ENCODE assay signal across 1 cellular context in genomic region chr16:77414752-77415231, GRCh38.
TF ChIP-seq lines count a peak whose summit lies in the region.

No MANE protein-coding gene starts in this region.

TF ChIP-seq in HEK293, 187 proteins besides CTCF, POLR2A, EP300 and RAD21 (continued from another document and continues in another):
- TF ChIP-seq, protein P1, sequence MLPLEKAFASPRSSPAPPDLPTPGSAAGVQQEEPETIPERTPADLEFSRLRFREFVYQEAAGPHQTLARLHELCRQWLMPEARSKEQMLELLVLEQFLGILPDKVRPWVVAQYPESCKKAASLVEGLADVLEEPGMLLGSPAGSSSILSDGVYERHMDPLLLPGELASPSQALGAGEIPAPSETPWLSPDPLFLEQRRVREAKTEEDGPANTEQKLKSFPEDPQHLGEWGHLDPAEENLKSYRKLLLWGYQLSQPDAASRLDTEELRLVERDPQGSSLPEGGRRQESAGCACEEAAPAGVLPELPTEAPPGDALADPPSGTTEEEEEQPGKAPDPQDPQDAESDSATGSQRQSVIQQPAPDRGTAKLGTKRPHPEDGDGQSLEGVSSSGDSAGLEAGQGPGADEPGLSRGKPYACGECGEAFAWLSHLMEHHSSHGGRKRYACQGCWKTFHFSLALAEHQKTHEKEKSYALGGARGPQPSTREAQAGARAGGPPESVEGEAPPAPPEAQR (tag by site-specific recombination; IDR thresholded peaks at IDR 0.05), result no peak
- TF ChIP-seq ZNF626 (tag by site-specific recombination; IDR thresholded peaks at IDR 0.05) (no peak), ZNF76 (tag by site-specific recombination; IDR thresholded peaks at IDR 0.05; ENCODE audit: borderline replicate concordance, low read depth) (peak; percentile 26; the same call in 1 of the 2 replicates), OVOL3 (tag by site-specific recombination; IDR thresholded peaks at IDR 0.05) (peak; percentile 81), GLI2 (tag by site-specific recombination; IDR thresholded peaks at IDR 0.05; ENCODE audit: borderline replicate concordance, low read depth) (peak; percentile 71; the same call in 1 of the 2 replicates), ZNF184 (tag by site-specific recombination; IDR thresholded peaks at IDR 0.05) (no peak; the same call in 1 of the 2 replicates), ZNF830 (tag by site-specific recombination; IDR thresholded peaks at IDR 0.05; ENCODE audit: low read depth) (no peak), ZNF513 (tag by site-specific recombination; IDR thresholded peaks at IDR 0.05) (no peak; the same call in 1 of the 2 replicates), ZNF423 (tag by site-specific recombination; IDR thresholded peaks at IDR 0.05) (no peak), ZNF266 (tag by site-specific recombination; IDR thresholded peaks at IDR 0.05; ENCODE audit: low read depth) (no peak), ZNF701 (tag by site-specific recombination; IDR thresholded peaks at IDR 0.05) (no peak), ZNF335 (tag by site-specific recombination; conservative IDR thresholded peaks at IDR 0.05) (peak; percentile 28; the same call in 1 of the 2 replicates), ZNF791 (tag by site-specific recombination; IDR thresholded peaks at IDR 0.05) (no peak; the same call in 1 of the 2 replicates), KLF9 (tag by site-specific recombination; IDR thresholded peaks at IDR 0.05; ENCODE audit: low read depth) (no peak), ZNF610 (tag by site-specific recombination; IDR thresholded peaks at IDR 0.05; ENCODE audit: borderline replicate concordance) (no peak), OSR2 (tag by site-specific recombination; IDR thresholded peaks at IDR 0.05) (peak; percentile 83), ZNF639 (tag by site-specific recombination; IDR thresholded peaks at IDR 0.05) (peak; percentile 86), ZNF692 (tag by site-specific recombination; IDR thresholded peaks at IDR 0.05) (peak; percentile 98), HOXC10 (CRISPR knock-in tag; IDR thresholded peaks at IDR 0.05) (no peak), ZNF112 (tag by site-specific recombination; IDR thresholded peaks at IDR 0.05) (no peak), YY2 (tag by site-specific recombination; IDR thresholded peaks at IDR 0.05) (no peak; the same call in none of the 2 replicates), KLF17 (tag by site-specific recombination; IDR thresholded peaks at IDR 0.05) (no peak), ZNF362 (tag by site-specific recombination; IDR thresholded peaks at IDR 0.05) (no peak), ZNF777 (tag by site-specific recombination; IDR thresholded peaks at IDR 0.05; ENCODE audit: borderline replicate concordance) (no peak), RBAK (tag by site-specific recombination; IDR thresholded peaks at IDR 0.05) (no peak), ZNF354C (tag by site-specific recombination; IDR thresholded peaks at IDR 0.05; ENCODE audit: borderline replicate concordance, low read depth) (no peak), ZNF518A (tag by site-specific recombination; conservative IDR thresholded peaks at IDR 0.05; ENCODE audit: low read depth) (peak; percentile 52; the same call in 1 of the 2 replicates), ZNF600 (tag by site-specific recombination; IDR thresholded peaks at IDR 0.05) (no peak), ZNF473 (tag by site-specific recombination; IDR thresholded peaks at IDR 0.05) (no peak), ZNF654 (tag by site-specific recombination; IDR thresholded peaks at IDR 0.05; ENCODE audit: low read depth) (no peak), ZNF302 (tag by site-specific recombination; IDR thresholded peaks at IDR 0.05; ENCODE audit: low read depth) (no peak), PATZ1 (tag by site-specific recombination; IDR thresholded peaks at IDR 0.05) (peak; percentile 28; the same call in 1 of the 2 replicates), ZNF132 (tag by site-specific recombination; IDR thresholded peaks at IDR 0.05; ENCODE audit: borderline replicate concordance) (no peak), SP2 (tag by site-specific recombination; IDR thresholded peaks at IDR 0.05) (no peak), ZNF670 (tag by site-specific recombination; IDR thresholded peaks at IDR 0.05; ENCODE audit: low read depth) (no peak)
- TF ChIP-seq, protein P2, sequence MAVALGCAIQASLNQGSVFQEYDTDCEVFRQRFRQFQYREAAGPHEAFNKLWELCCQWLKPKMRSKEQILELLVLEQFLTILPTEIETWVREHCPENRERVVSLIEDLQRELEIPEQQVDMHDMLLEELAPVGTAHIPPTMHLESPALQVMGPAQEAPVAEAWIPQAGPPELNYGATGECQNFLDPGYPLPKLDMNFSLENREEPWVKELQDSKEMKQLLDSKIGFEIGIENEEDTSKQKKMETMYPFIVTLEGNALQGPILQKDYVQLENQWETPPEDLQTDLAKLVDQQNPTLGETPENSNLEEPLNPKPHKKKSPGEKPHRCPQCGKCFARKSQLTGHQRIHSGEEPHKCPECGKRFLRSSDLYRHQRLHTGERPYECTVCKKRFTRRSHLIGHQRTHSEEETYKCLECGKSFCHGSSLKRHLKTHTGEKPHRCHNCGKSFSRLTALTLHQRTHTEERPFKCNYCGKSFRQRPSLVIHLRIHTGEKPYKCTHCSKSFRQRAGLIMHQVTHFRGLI (tag by site-specific recombination; IDR thresholded peaks at IDR 0.05), result peak; percentile 29; the same call in 1 of the 2 replicates
- TF ChIP-seq, protein P3, sequence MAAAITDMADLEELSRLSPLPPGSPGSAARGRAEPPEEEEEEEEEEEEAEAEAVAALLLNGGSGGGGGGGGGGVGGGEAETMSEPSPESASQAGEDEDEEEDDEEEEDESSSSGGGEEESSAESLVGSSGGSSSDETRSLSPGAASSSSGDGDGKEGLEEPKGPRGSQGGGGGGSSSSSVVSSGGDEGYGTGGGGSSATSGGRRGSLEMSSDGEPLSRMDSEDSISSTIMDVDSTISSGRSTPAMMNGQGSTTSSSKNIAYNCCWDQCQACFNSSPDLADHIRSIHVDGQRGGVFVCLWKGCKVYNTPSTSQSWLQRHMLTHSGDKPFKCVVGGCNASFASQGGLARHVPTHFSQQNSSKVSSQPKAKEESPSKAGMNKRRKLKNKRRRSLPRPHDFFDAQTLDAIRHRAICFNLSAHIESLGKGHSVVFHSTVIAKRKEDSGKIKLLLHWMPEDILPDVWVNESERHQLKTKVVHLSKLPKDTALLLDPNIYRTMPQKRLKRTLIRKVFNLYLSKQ (tag by site-specific recombination; IDR thresholded peaks at IDR 0.05; ENCODE audit: borderline replicate concordance), result no peak
